In genomic region chr3:18401298-18401961, GRCh38 we compare ENCODE assay signal across 16 cellular contexts. TPM values are rescaled to one million over a fixed set of nuclear protein-coding genes. Genes with fewer than 3 reads are reported as not detected.
DNase-seq lines count a peak whose midpoint lies in the region; ATAC-seq and TF ChIP-seq lines count a peak whose summit lies in the region.
"Had no signal": no experiment of that assay in that cellular context is flagged by ENCODE, and none has a peak within 500 bp of the region (broad histone marks: within the 10 kb centered on the region; RNA-seq: fewer than 3 reads in every experiment).

No MANE protein-coding gene starts in this region.

- no peak overlapping the region for H3K4me3 ChIP-seq in left ventricle myocardium inferior
- no peak overlapping the region for H3K4me3 ChIP-seq in thyroid gland (replicated peaks in 1 of 3)
- H3K4me3 ChIP-seq: GM12878, vagina had no signal

- H3K4me1 ChIP-seq in left ventricle myocardium inferior: peaks cover 35% of the 10 kb centered on the region
- H3K4me1 ChIP-seq in thyroid gland: peaks cover 12 to 16% of the 10 kb centered on the region in 2 donors
- H3K4me1 ChIP-seq: vagina had no signal

- H3K27me3 Mint-ChIP-seq in activated CD4-positive, alpha-beta memory T cell treated with anti-CD3 and anti-CD28 coated beads for 36 hours: no peaks in the 10 kb centered on the region
- H3K27me3 Mint-ChIP-seq: brain, progenitor cell of endocrine pancreas had no signal

- CTCF ChIA-PET in activated CD4-positive, alpha-beta memory T cell treated with anti-CD3 and anti-CD28 coated beads for 36 hours (lab: Charles Lee): interaction anchor here (1.2 to 2.1 kb wide), 2 partner anchors 11 to 157 kb away, joined by 3 to 7 read pairs; no protein-coding TSS in a partner anchor

- H3K4me3 Mint-ChIP-seq in activated CD4-positive, alpha-beta memory T cell treated with anti-CD3 and anti-CD28 coated beads for 36 hours: no peak overlapping the region

- H3K27ac Mint-ChIP-seq in activated CD4-positive, alpha-beta memory T cell treated with anti-CD3 and anti-CD28 coated beads for 36 hours: peak overlapping the region; percentile 55
- H3K27ac Mint-ChIP-seq: progenitor cell of endocrine pancreas had no signal

- H3K36me3 ChIP-seq in left ventricle myocardium inferior (peaks cover 7% of the 10 kb centered on the region), thyroid gland (peaks cover 0 to 6% of the 10 kb centered on the region in 2 donors)
- H3K36me3 ChIP-seq: vagina had no signal

- H3K9me3 Mint-ChIP-seq in activated CD4-positive, alpha-beta memory T cell treated with anti-CD3 and anti-CD28 coated beads for 36 hours: no peaks in the 10 kb centered on the region
- H3K9me3 Mint-ChIP-seq: brain had no signal

- DNase-seq in left ventricle myocardium superior (no peak), left ventricle myocardium inferior (no peak), left lobe of liver (ENCODE audit: low spot score) (no peak), thyroid gland (peak in 1 of 2 donors; percentile 10), foreskin melanocyte (no peak), H4 (ENCODE audit: low spot score) (no peak), NCI-H2196 (lab: John Stamatoyannopoulos, UW; ENCODE audit: unreplicated experiment) (no peak)
- no peak for DNase-seq in activated CD4-positive, alpha-beta memory T cell treated with anti-CD3 and anti-CD28 coated beads for 36 hours
- DNase-seq: activated CD8-positive, alpha-beta memory T cell treated with anti-CD3 and anti-CD28 coated beads, Interleukin-2, amount 50 U/mL, for 48 hours; effector memory CD4-positive, alpha-beta T cell; NCI-H2171 treated with DMSO at 0.1 percent for 48 hours; NK-92 treated with Interleukin-12 subunit alpha and Interleukin-12 subunit beta, amount 100 ng/mL, for 24 hours had no signal

- H3K9me3 ChIP-seq in left ventricle myocardium inferior (replicated peaks) (no peaks in the 10 kb centered on the region), thyroid gland (no peaks in the 10 kb centered on the region)
- H3K9me3 ChIP-seq: vagina had no signal

- peaks cover 92% of the 10 kb centered on the region for H3K36me3 Mint-ChIP-seq in activated CD4-positive, alpha-beta memory T cell treated with anti-CD3 and anti-CD28 coated beads for 36 hours

- ATAC-seq in left ventricle myocardium superior (peak; percentile 61), left lobe of liver (peak; percentile 95)
- ATAC-seq: GM12878 had no signal

- H3K27me3 ChIP-seq in left ventricle myocardium inferior (ENCODE audit: low read depth) (no peaks in the 10 kb centered on the region), thyroid gland (no peaks in the 10 kb centered on the region)
- H3K27me3 ChIP-seq: vagina had no signal

- WGBS in thyroid gland, 2 donors: 47 to 53% methylated on average over 10 of the region's 10 CpGs

- TF ChIP-seq POLR2A in thyroid gland (IDR thresholded peaks at IDR 0.05): peak in 1 of 2 donors; percentile 7

- peaks cover 83% of the 10 kb centered on the region for H3K4me1 Mint-ChIP-seq in activated CD4-positive, alpha-beta memory T cell treated with anti-CD3 and anti-CD28 coated beads for 36 hours (ENCODE audit: low read depth)

- intact Hi-C loops in left ventricle myocardium superior (cut with micrococcal nuclease): no loop called here
- intact Hi-C loops in left ventricle myocardium inferior (cut with micrococcal nuclease): no loop called here
- intact Hi-C loops in activated CD4-positive, alpha-beta memory T cell treated with anti-CD3 and anti-CD28 coated beads for 36 hours (cut with micrococcal nuclease): no loop called here
- intact Hi-C loops in thyroid gland (cut with DNase I): no loop called here

- no peak overlapping the region for H3K27ac ChIP-seq in left ventricle myocardium inferior (replicated peaks)
- H3K27ac ChIP-seq in thyroid gland: peak overlapping the region; percentile 10 to 55 (median 39)
- H3K27ac ChIP-seq: vagina had no signal

- POLR2A ChIA-PET in activated CD4-positive, alpha-beta memory T cell treated with anti-CD3 and anti-CD28 coated beads for 36 hours (lab: Charles Lee): interaction anchor here (0.7 to 1.5 kb wide), 3 partner anchors 10 to 21 kb away, joined by 3 read pairs; no protein-coding TSS in a partner anchor

- TF ChIP-seq CTCF in left ventricle myocardium inferior (IDR thresholded peaks at IDR 0.05; ENCODE audit: borderline replicate concordance) (no peak), thyroid gland (IDR thresholded peaks at IDR 0.05) (no peak)

RNA-seq across cellular contexts. Expression of gene SATB1, which starts 23.7 kb away (rescaled TPM):
- total RNA-seq in left ventricle myocardium superior: 46.1 TPM
- total RNA-seq in left ventricle myocardium inferior: 44.3 TPM
- total RNA-seq in activated CD4-positive, alpha-beta memory T cell treated with anti-CD3 and anti-CD28 coated beads for 36 hours: 100 to 1,000 TPM; 546 to 561 TPM
- total RNA-seq in left lobe of liver: 12.0 TPM
- 100 to 1,000 TPM in 1 of 4 donors, 10 to 100 TPM in 3; 45.4 to 115 (median 64.4) TPM for total RNA-seq in thyroid gland
- 4.8 and 5.8 TPM in 2 replicates for total RNA-seq in H4 (2014; rRNA removed; shearing (Covaris generic))

Comparison
In these comparisons a context has a peak if more than half of its experiments do, and no peak if none do; other contexts are left out.
1. RNA of gene SATB1, which starts 23.7 kb away (total RNA-seq): 546 to 561 TPM in activated CD4-positive, alpha-beta memory T cell treated with anti-CD3 and anti-CD28 coated beads for 36 hours; 45.4 to 115 TPM in thyroid gland, 46.1 TPM in left ventricle myocardium superior (single experiment), 44.3 TPM in left ventricle myocardium inferior (single experiment), 12.0 TPM in left lobe of liver (single experiment) and 4.8 to 5.8 TPM in H4; every median in the first group is over 4 times any median in the second.